ENCODE assay signal across 1 cellular context in the genomic region with DNA sequence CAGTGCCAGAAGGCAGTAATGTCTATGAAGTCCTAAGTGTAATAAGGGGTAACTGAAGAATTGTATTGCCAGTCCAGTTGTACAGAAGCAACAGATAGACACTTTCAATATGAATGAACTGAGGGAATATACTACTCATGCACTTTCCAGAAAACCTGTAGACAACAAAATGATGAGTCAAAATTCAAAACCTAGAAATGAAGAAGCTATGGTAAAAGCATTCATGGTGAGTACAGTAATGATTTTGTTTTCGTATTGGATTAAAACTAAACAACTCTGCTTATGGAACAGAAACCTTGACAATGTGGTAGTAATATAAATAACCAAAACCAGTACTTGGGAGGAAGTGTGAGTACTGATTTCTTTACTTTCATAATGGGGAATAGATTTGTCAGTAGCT.
TF ChIP-seq lines count a peak whose summit lies in the region.

No MANE protein-coding gene starts in this region.

TF ChIP-seq in GM12878, 131 proteins besides CTCF, POLR2A, EP300 and RAD21 (continued from another document):
- TF ChIP-seq FOXM1 (IDR thresholded peaks at IDR 0.05; ENCODE audit: low read depth, low read length) (peak; percentile 68; the same call in 1 of the 2 replicates), EGR1 (IDR thresholded peaks at IDR 0.05; ENCODE audit: borderline replicate concordance in 1 of 2, low read depth in 2 of 2, low read length in 2 of 2) (no peak), NFYA (IDR thresholded peaks at IDR 0.05; ENCODE audit: borderline replicate concordance, low read depth, low read length) (no peak), BCL11A (IDR thresholded peaks at IDR 0.05; ENCODE audit: low read depth, low read length) (peak; percentile 30; the same call in 1 of the 2 replicates), SREBF1 (IDR thresholded peaks at IDR 0.05; ENCODE audit: low read length) (no peak), PAX8 (IDR thresholded peaks at IDR 0.05) (no peak), CHD4 (IDR thresholded peaks at IDR 0.05) (no peak), RUNX3 (IDR thresholded peaks at IDR 0.05; ENCODE audit: low read length) (peak; percentile 82), ZNF217 (IDR thresholded peaks at IDR 0.05) (0 out of 2 replicates have a peak, but pooled peaks have one; percentile 39), CREM (IDR thresholded peaks at IDR 0.05; ENCODE audit: low read depth) (peak; percentile 24; the same call in 1 of the 2 replicates), MEF2A (IDR thresholded peaks at IDR 0.05; ENCODE audit: insufficient read depth, low read depth, low read length) (peak; percentile 92), SPI1 (IDR thresholded peaks at IDR 0.05; ENCODE audit: borderline replicate concordance, insufficient read depth, low read depth, low read length) (0 out of 2 replicates have a peak, but pooled peaks have one; percentile 24), MEF2B (IDR thresholded peaks at IDR 0.05; ENCODE audit: partially characterized antibody, poor library complexity, severe bottlenecking) (peak; percentile 28), MTA3 (IDR thresholded peaks at IDR 0.05; ENCODE audit: borderline replicate concordance, low read length) (peak; percentile 64; the same call in 1 of the 2 replicates), ESRRA (IDR thresholded peaks at IDR 0.05; ENCODE audit: low read length) (no peak), MTA2 (IDR thresholded peaks at IDR 0.05; ENCODE audit: low read depth) (no peak), CEBPB (IDR thresholded peaks at IDR 0.05; ENCODE audit: borderline replicate concordance in 1 of 2, low read depth in 2 of 2, low read length in 2 of 2) (peak in 1 of 2 experiments; percentile 82; a peak in 2 of 4 replicates), TCF3 (IDR thresholded peaks at IDR 0.05; ENCODE audit: borderline replicate concordance, insufficient read depth, low read depth, low read length) (no peak), TARDBP (IDR thresholded peaks at IDR 0.05; ENCODE audit: borderline replicate concordance) (no peak), IKZF2 (IDR thresholded peaks at IDR 0.05) (no peak; a peak in 2 of 4 replicates), SMAD5 (IDR thresholded peaks at IDR 0.05; ENCODE audit: low read depth) (no peak), RFX5 (IDR thresholded peaks at IDR 0.05; ENCODE audit: low read depth, low read length) (no peak), IRF4 (IDR thresholded peaks at IDR 0.05; ENCODE audit: low read depth, low read length) (peak; percentile 40; the same call in 1 of the 2 replicates)
- TF ChIP-seq, protein P1, sequence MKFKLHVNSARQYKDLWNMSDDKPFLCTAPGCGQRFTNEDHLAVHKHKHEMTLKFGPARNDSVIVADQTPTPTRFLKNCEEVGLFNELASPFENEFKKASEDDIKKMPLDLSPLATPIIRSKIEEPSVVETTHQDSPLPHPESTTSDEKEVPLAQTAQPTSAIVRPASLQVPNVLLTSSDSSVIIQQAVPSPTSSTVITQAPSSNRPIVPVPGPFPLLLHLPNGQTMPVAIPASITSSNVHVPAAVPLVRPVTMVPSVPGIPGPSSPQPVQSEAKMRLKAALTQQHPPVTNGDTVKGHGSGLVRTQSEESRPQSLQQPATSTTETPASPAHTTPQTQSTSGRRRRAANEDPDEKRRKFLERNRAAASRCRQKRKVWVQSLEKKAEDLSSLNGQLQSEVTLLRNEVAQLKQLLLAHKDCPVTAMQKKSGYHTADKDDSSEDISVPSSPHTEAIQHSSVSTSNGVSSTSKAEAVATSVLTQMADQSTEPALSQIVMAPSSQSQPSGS (IDR thresholded peaks at IDR 0.05; ENCODE audit: low read length), result peak; percentile 86
- TF ChIP-seq, protein P2, sequence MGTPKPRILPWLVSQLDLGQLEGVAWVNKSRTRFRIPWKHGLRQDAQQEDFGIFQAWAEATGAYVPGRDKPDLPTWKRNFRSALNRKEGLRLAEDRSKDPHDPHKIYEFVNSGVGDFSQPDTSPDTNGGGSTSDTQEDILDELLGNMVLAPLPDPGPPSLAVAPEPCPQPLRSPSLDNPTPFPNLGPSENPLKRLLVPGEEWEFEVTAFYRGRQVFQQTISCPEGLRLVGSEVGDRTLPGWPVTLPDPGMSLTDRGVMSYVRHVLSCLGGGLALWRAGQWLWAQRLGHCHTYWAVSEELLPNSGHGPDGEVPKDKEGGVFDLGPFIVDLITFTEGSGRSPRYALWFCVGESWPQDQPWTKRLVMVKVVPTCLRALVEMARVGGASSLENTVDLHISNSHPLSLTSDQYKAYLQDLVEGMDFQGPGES (IDR thresholded peaks at IDR 0.05), result no peak
- TF ChIP-seq, protein P3, sequence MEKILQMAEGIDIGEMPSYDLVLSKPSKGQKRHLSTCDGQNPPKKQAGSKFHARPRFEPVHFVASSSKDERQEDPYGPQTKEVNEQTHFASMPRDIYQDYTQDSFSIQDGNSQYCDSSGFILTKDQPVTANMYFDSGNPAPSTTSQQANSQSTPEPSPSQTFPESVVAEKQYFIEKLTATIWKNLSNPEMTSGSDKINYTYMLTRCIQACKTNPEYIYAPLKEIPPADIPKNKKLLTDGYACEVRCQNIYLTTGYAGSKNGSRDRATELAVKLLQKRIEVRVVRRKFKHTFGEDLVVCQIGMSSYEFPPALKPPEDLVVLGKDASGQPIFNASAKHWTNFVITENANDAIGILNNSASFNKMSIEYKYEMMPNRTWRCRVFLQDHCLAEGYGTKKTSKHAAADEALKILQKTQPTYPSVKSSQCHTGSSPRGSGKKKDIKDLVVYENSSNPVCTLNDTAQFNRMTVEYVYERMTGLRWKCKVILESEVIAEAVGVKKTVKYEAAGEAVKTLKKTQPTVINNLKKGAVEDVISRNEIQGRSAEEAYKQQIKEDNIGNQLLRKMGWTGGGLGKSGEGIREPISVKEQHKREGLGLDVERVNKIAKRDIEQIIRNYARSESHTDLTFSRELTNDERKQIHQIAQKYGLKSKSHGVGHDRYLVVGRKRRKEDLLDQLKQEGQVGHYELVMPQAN (conservative IDR thresholded peaks at IDR 0.05), result no peak
- TF ChIP-seq, protein P4, sequence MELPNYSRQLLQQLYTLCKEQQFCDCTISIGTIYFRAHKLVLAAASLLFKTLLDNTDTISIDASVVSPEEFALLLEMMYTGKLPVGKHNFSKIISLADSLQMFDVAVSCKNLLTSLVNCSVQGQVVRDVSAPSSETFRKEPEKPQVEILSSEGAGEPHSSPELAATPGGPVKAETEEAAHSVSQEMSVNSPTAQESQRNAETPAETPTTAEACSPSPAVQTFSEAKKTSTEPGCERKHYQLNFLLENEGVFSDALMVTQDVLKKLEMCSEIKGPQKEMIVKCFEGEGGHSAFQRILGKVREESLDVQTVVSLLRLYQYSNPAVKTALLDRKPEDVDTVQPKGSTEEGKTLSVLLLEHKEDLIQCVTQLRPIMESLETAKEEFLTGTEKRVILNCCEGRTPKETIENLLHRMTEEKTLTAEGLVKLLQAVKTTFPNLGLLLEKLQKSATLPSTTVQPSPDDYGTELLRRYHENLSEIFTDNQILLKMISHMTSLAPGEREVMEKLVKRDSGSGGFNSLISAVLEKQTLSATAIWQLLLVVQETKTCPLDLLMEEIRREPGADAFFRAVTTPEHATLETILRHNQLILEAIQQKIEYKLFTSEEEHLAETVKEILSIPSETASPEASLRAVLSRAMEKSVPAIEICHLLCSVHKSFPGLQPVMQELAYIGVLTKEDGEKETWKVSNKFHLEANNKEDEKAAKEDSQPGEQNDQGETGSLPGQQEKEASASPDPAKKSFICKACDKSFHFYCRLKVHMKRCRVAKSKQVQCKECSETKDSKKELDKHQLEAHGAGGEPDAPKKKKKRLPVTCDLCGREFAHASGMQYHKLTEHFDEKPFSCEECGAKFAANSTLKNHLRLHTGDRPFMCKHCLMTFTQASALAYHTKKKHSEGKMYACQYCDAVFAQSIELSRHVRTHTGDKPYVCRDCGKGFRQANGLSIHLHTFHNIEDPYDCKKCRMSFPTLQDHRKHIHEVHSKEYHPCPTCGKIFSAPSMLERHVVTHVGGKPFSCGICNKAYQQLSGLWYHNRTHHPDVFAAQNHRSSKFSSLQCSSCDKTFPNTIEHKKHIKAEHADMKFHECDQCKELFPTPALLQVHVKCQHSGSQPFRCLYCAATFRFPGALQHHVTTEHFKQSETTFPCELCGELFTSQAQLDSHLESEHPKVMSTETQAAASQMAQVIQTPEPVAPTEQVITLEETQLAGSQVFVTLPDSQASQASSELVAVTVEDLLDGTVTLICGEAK (IDR thresholded peaks at IDR 0.05; ENCODE audit: borderline replicate concordance), result no peak
- TF ChIP-seq, protein P5, sequence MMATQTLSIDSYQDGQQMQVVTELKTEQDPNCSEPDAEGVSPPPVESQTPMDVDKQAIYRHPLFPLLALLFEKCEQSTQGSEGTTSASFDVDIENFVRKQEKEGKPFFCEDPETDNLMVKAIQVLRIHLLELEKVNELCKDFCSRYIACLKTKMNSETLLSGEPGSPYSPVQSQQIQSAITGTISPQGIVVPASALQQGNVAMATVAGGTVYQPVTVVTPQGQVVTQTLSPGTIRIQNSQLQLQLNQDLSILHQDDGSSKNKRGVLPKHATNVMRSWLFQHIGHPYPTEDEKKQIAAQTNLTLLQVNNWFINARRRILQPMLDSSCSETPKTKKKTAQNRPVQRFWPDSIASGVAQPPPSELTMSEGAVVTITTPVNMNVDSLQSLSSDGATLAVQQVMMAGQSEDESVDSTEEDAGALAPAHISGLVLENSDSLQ (IDR thresholded peaks at IDR 0.05), result no peak
